In genomic region chr2:46818819-46819218, GRCh38 we compare ENCODE assay signal across 26 cellular contexts.
DNase-seq lines count a peak whose midpoint lies in the region; ATAC-seq, FAIRE-seq and TF ChIP-seq lines count a peak whose summit lies in the region.
"Had no signal": no experiment of that assay in that cellular context is flagged by ENCODE, and none has a peak within 500 bp of the region (broad histone marks: within the 10 kb centered on the region; RNA-seq: fewer than 3 reads in every experiment).

No MANE protein-coding gene starts in this region.

- H4K91ac ChIP-seq in H1 (replicated peaks; ENCODE audit: insufficient read length, low read length): no peak overlapping the region

- FAIRE-seq in H1 (lab: Jason Lieb, UNC) (no peak), frontal cortex (lab: Jason Lieb, UNC) (no peak)

- no peaks in the 10 kb centered on the region for H3K79me2 ChIP-seq in H1 (ENCODE audit: control insufficient read depth in 1 of 2, insufficient read depth in 2 of 2, low read length in 2 of 2)
- H3K79me2 ChIP-seq in hepatocyte: no peaks in the 10 kb centered on the region
- H3K79me2 ChIP-seq: parathyroid adenoma had no signal

- H3K36me3 ChIP-seq in H1 (ENCODE audit: control insufficient read depth in 2 of 4, insufficient read depth in 4 of 4, low read length in 3 of 4) (no peaks in the 10 kb centered on the region), skeletal muscle tissue (ENCODE audit: control insufficient read depth in 3 of 3, insufficient read depth in 3 of 3, low read length in 3 of 3) (no peaks in the 10 kb centered on the region), uterus (no peaks in the 10 kb centered on the region), hepatocyte (replicated peaks; ENCODE audit: insufficient read depth, low read depth) (no peaks in the 10 kb centered on the region)

- TF ChIP-seq RAD21 in H1 (IDR thresholded peaks at IDR 0.05 in 1 of 2, conservative IDR thresholded peaks at IDR 0.05 in 1 of 2; ENCODE audit: low read depth in 2 of 2, low read length in 2 of 2): no peak

- H3K9me2 ChIP-seq in hepatocyte (replicated peaks; ENCODE audit: insufficient read depth): no peaks in the 10 kb centered on the region

- ATAC-seq in right cardiac atrium: no peak
- ATAC-seq: activated CD8-positive, alpha-beta memory T cell treated with anti-CD3 and anti-CD28 coated beads, Interleukin-2, amount 10 ng/mL, durations not matched to agents 7 days and 5 days had no signal

- DNase-seq in H1 (ENCODE audit: low read depth in 1 of 2, low spot score in 2 of 2) (no peak), right cardiac atrium (no peak), uterus (peak in 1 of 2 donors; percentile 17), frontal cortex (ENCODE audit: low spot score in 2 of 2) (no peak), hepatocyte (ENCODE audit: low spot score) (no peak), NCI-H146 treated with DMSO at 0.1 percent for 48 hours (lab: John Stamatoyannopoulos, UW; ENCODE audit: unreplicated experiment) (no peak)
- DNase-seq: activated CD4-positive, alpha-beta T cell treated with anti-CD3 and anti-CD28 coated beads, Interleukin-2, amount 10 ng/mL, durations not matched to agents 7 days and 5 days; activated CD8-positive, alpha-beta memory T cell treated with anti-CD3 and anti-CD28 coated beads, Interleukin-2, amount 10 ng/mL, durations not matched to agents 7 days and 5 days; activated naive CD4-positive, alpha-beta T cell treated with anti-CD3 and anti-CD28 coated beads, Interleukin-2, amount 10 ng/mL, durations not matched to agents 7 days and 5 days; CD4-positive, CD25-positive, alpha-beta regulatory T cell; DMS 273 treated with DMSO at 0.1 percent for 48 hours; hippocampal formation; immature natural killer cell; KBM-7; NCI-H146; NCI-H2171; NCI-H524; NK-92 treated with Interleukin-12 subunit alpha and Interleukin-12 subunit beta, amount 100 ng/mL, for 24 hours; PC-9; SIG-M5; stimulated activated CD8-positive, alpha-beta memory T cell treated with anti-CD3 and anti-CD28 coated beads, Interleukin-4, amount 100 ng/mL, for 48 hours; SW 1271; T1000 had no signal

- H3K4me2 ChIP-seq in H1 (ENCODE audit: insufficient read depth in 1 of 2, low read depth in 2 of 2, low read length in 2 of 2): no peak overlapping the region
- no peak overlapping the region for H3K4me2 ChIP-seq in hepatocyte
- H3K4me2 ChIP-seq: PC-9 had no signal

- no peak for TF ChIP-seq EP300 in H1 (IDR thresholded peaks at IDR 0.05; ENCODE audit: borderline replicate concordance in 1 of 2, low read depth in 2 of 2, low read length in 2 of 2)

- H3K18ac ChIP-seq in H1 (ENCODE audit: extremely low read depth, low read length): no peak overlapping the region

- no peak for TF ChIP-seq CTCF in H1 (IDR thresholded peaks at IDR 0.05; ENCODE audit: control extremely low read depth in 1 of 3, insufficient read depth in 1 of 3, low read depth in 1 of 3, low read length in 3 of 3)
- no peak for TF ChIP-seq CTCF in uterus (IDR thresholded peaks at IDR 0.05)
- TF ChIP-seq CTCF in hepatocyte (IDR thresholded peaks at IDR 0.05; ENCODE audit: poor library complexity): no peak

- peaks cover 0 to 2% (median 0%) of the 10 kb centered on the region in 4 experiments; a peak in 1 of 7 replicates for H3K4me1 ChIP-seq in H1 (replicated peaks in 1 of 4; ENCODE audit: control insufficient read depth in 3 of 4, insufficient read depth in 4 of 4, low read length in 3 of 4)
- peaks cover 42% of the 10 kb centered on the region for H3K4me1 ChIP-seq in right cardiac atrium (ENCODE audit: control insufficient read depth, insufficient read depth, low read length)
- H3K4me1 ChIP-seq in skeletal muscle tissue (ENCODE audit: control insufficient read depth in 3 of 3, insufficient read depth in 3 of 3, low read length in 3 of 3): peaks cover 44 to 50% (median 46%) of the 10 kb centered on the region in 3 donors
- peaks cover 13 to 25% of the 10 kb centered on the region in 2 donors for H3K4me1 ChIP-seq in uterus
- peaks cover 7% of the 10 kb centered on the region for H3K4me1 ChIP-seq in hepatocyte (ENCODE audit: insufficient read depth)
- H3K4me1 ChIP-seq: parathyroid adenoma had no signal

- H3K9ac ChIP-seq in H1 (replicated peaks in 1 of 4; ENCODE audit: extremely low read depth in 1 of 4, low read depth in 3 of 4, low read length in 3 of 4): no peak overlapping the region
- H3K9ac ChIP-seq in skeletal muscle tissue (ENCODE audit: low read depth in 1 of 3, low read length in 3 of 3): peak overlapping the region in 1 of 3 donors; percentile 25
- H3K9ac ChIP-seq: parathyroid adenoma had no signal

- H2AK5ac ChIP-seq in H1 (ENCODE audit: low read depth, low read length): no peak overlapping the region

- TF ChIP-seq POLR2A in H1 (IDR thresholded peaks at IDR 0.05; ENCODE audit: control extremely low read depth in 1 of 2, low read depth in 2 of 2, low read length in 2 of 2): no peak
- no peak for TF ChIP-seq POLR2A in uterus (IDR thresholded peaks at IDR 0.05)

- no peak overlapping the region for H4K5ac ChIP-seq in H1 (ENCODE audit: insufficient read length, low read depth, low read length)

- H3K23me2 ChIP-seq in H1 (ENCODE audit: low read depth, low read length): no peaks in the 10 kb centered on the region

- no peak overlapping the region for H2BK20ac ChIP-seq in H1 (ENCODE audit: low read length)

- H3K56ac ChIP-seq in H1 (replicated peaks; ENCODE audit: insufficient read length, low read depth, low read length): no peak overlapping the region

- POLR2A ChIA-PET in H1 (lab: Charles Lee; ENCODE audit: partially characterized antibody): interaction anchor here (0.5 kb wide), 1 partner anchor 1363 kb away, joined by 3 read pairs; no protein-coding TSS in a partner anchor

- no peak overlapping the region for H3K27ac ChIP-seq in H1 (ENCODE audit: low read depth, low read length)
- H3K27ac ChIP-seq in right cardiac atrium (ENCODE audit: low read length): peak overlapping the region; percentile 100
- peak overlapping the region; percentile 75 for H3K27ac ChIP-seq in skeletal muscle tissue (ENCODE audit: low read depth, low read length)
- peak overlapping the region; percentile 32 to 60 for H3K27ac ChIP-seq in uterus
- no peak overlapping the region for H3K27ac ChIP-seq in hepatocyte
- H3K27ac ChIP-seq: parathyroid adenoma, PC-9 had no signal

- CTCF ChIA-PET in H1 (lab: Charles Lee; ENCODE audit: partially characterized antibody): no interaction called here

- no peak overlapping the region for H2BK5ac ChIP-seq in H1 (ENCODE audit: low read depth, low read length)

- WGBS in H1 (ENCODE audit: extremely low coverage in 1 of 2, insufficient coverage in 1 of 2, insufficient read length in 1 of 2, insufficient replicate concordance in 2 of 2, low coverage in 1 of 2, low lambda C conversion rate in 2 of 2, missing lambda C conversion rate in 1 of 2), 2 experiments: 95% methylated on average over 2 of the region's 2 CpGs; no CpG with 5 or more reads in 1 of the 2 experiments
- WGBS in right cardiac atrium: 91% methylated on average over 2 of the region's 2 CpGs
- 83% methylated on average over 2 of the region's 2 CpGs for WGBS in hepatocyte (ENCODE audit: low lambda C conversion rate, missing lambda C conversion rate)

- H4K20me1 ChIP-seq in H1 (replicated peaks in 1 of 2; ENCODE audit: control insufficient read depth in 1 of 2, insufficient read depth in 2 of 2, low read length in 2 of 2): no peaks in the 10 kb centered on the region
- H4K20me1 ChIP-seq in hepatocyte (ENCODE audit: insufficient read depth, poor library complexity, severe bottlenecking): no peaks in the 10 kb centered on the region

- no peak overlapping the region for H3K4ac ChIP-seq in H1 (replicated peaks; ENCODE audit: insufficient read length, low read depth, low read length)

- intact Hi-C loops in right cardiac atrium (cut with DNase I) (loop anchor here in 1 of 4 donors (10.0 kb wide), 1 partner anchor 56 kb away; no protein-coding TSS in a partner anchor), uterus (cut with DNase I; ENCODE audit: low total_unique reads) (no loop called here)

- H3K9me3 ChIP-seq in H1 (ENCODE audit: insufficient read depth in 2 of 2, low read depth in 1 of 2, low read length in 1 of 2) (no peaks in the 10 kb centered on the region), right cardiac atrium (ENCODE audit: control insufficient read depth, low read length) (no peaks in the 10 kb centered on the region), skeletal muscle tissue (ENCODE audit: control insufficient read depth in 3 of 3, low read length in 3 of 3) (no peaks in the 10 kb centered on the region), uterus (no peaks in the 10 kb centered on the region), hepatocyte (ENCODE audit: low read depth) (no peaks in the 10 kb centered on the region)

- no peak overlapping the region for H3K23ac ChIP-seq in H1 (ENCODE audit: insufficient read length)

- peak overlapping the region; percentile 71; the same call in 1 of the 2 replicates for H4K8ac ChIP-seq in H1 (ENCODE audit: extremely low read depth, insufficient read depth, low read length)

- no peak overlapping the region for H2BK15ac ChIP-seq in H1 (ENCODE audit: low read length)

- H3K27me3 ChIP-seq in H1 (replicated peaks in 1 of 4; ENCODE audit: control insufficient read depth in 3 of 4, extremely low read depth in 1 of 4, insufficient read depth in 3 of 4, low read length in 3 of 4) (no peaks in the 10 kb centered on the region), right cardiac atrium (ENCODE audit: control insufficient read depth, insufficient read depth) (no peaks in the 10 kb centered on the region), skeletal muscle tissue (ENCODE audit: control insufficient read depth in 3 of 3, insufficient read depth in 3 of 3, low read length in 3 of 3) (no peaks in the 10 kb centered on the region), uterus (no peaks in the 10 kb centered on the region), hepatocyte (no peaks in the 10 kb centered on the region)
- H3K27me3 ChIP-seq: dorsolateral prefrontal cortex had no signal

- no peak overlapping the region for H2BK120ac ChIP-seq in H1 (replicated peaks; ENCODE audit: low read depth, low read length)

- no peak overlapping the region for H2BK12ac ChIP-seq in H1 (ENCODE audit: low read depth, low read length)

- H3K79me1 ChIP-seq in H1 (ENCODE audit: low read depth, low read length): no peaks in the 10 kb centered on the region

- no peak overlapping the region for H3K14ac ChIP-seq in H1 (ENCODE audit: insufficient read length)

- H2AFZ ChIP-seq in H1 (ENCODE audit: low read length) (no peak overlapping the region), hepatocyte (no peak overlapping the region)
- H2AFZ ChIP-seq: parathyroid adenoma, PC-9 had no signal

- H3K4me3 ChIP-seq in H1 (ENCODE audit: extremely low read depth in 1 of 4, insufficient read depth in 2 of 4, low read depth in 3 of 4, low read length in 4 of 4) (no peak overlapping the region), right cardiac atrium (ENCODE audit: low read length) (no peak overlapping the region), skeletal muscle tissue (ENCODE audit: low read length in 3 of 3) (no peak overlapping the region), uterus (no peak overlapping the region), hepatocyte (no peak overlapping the region)
- H3K4me3 ChIP-seq: dorsolateral prefrontal cortex, PC-9 had no signal

Comparison
In these comparisons a context has a peak if more than half of its experiments do, and no peak if none do; other contexts are left out.
1. H3K27ac ChIP-seq: peak in right cardiac atrium (single experiment), skeletal muscle tissue (single experiment) and uterus (2 of 2); none in H1 (single experiment) and hepatocyte (single experiment).